16 cellular contexts compared by ENCODE assay signal in genomic region chr11:123564225-123564624, GRCh38.
"Had no signal": no experiment of that assay in that cellular context is flagged by ENCODE, and none has a peak within 500 bp of the region (broad histone marks: within the 10 kb centered on the region; RNA-seq: fewer than 3 reads in every experiment).

No MANE protein-coding gene starts in this region.

- ATAC-seq: activated CD8-positive, alpha-beta T cell treated with anti-CD3 and anti-CD28 coated beads, Interleukin-2, amount 10 ng/mL, durations not matched to agents 7 days and 5 days; esophagus mucosa; left cardiac atrium; lower lobe of right lung; WTC11 had no signal

- FAIRE-seq: bronchial epithelial cell, urothelium cell line had no signal

- H3K9me3 Mint-ChIP-seq: neural crest cell; T-helper 1 cell treated with Interleukin-12 subunit alpha and Interleukin-12 subunit beta and Interleukin-4 antibody, amounts not matched to agents 30 μg/mL and 1 μg/mL, for 36 hours; WTC11 had no signal

- H3K27me3 ChIP-seq: ovary had no signal

- H3K9me3 ChIP-seq: lower lobe of right lung, ovary had no signal

- H3K36me3 Mint-ChIP-seq: WTC11 had no signal

- H3K4me3 ChIP-seq: lower lobe of right lung, ovary had no signal

- H3K4me1 ChIP-seq: lower lobe of right lung had no signal

- H3K27ac ChIP-seq: lower lobe of right lung, ovary had no signal

- H3K36me3 ChIP-seq: lower lobe of right lung, ovary had no signal

- DNase-seq: activated CD4-positive, alpha-beta T cell treated with anti-CD3 and anti-CD28 coated beads for 4 hours; activated CD8-positive, alpha-beta memory T cell treated with anti-CD3 and anti-CD28 coated beads, Interleukin-2, amount 50 U/mL, for 4 hours; activated CD8-positive, alpha-beta T cell treated with anti-CD3 and anti-CD28 coated beads, Interleukin-2, amount 10 ng/mL, durations not matched to agents 7 days and 5 days; activated naive CD4-positive, alpha-beta T cell treated with Interleukin-2 at 50 U/mL for 16 hours; aorta; left cardiac atrium; lower lobe of right lung; ovary; stimulated activated CD4-positive, alpha-beta T cell treated with anti-CD3 and anti-CD28 coated beads, Interleukin-12 subunit alpha, Interleukin-12 subunit beta, amount 100 ng/mL, for 4 hours; stimulated activated CD4-positive, alpha-beta T cell treated with anti-CD3 and anti-CD28 coated beads, Interleukin-2, amount 100 ng/mL, for 24 hours had no signal

- H3K27ac Mint-ChIP-seq: activated CD8-positive, alpha-beta T cell treated with anti-CD3 and anti-CD28 coated beads, Interleukin-2, amount 10 ng/mL, durations not matched to agents 7 days and 5 days; T-helper 1 cell treated with Interleukin-12 subunit alpha and Interleukin-12 subunit beta and Interleukin-4 antibody, amounts not matched to agents 30 μg/mL and 1 μg/mL, for 36 hours; WTC11 had no signal

- H3K4me3 Mint-ChIP-seq: activated CD8-positive, alpha-beta T cell treated with anti-CD3 and anti-CD28 coated beads, Interleukin-2, amount 10 ng/mL, durations not matched to agents 7 days and 5 days; neural crest cell; T-helper 1 cell treated with Interleukin-12 subunit alpha and Interleukin-12 subunit beta and Interleukin-4 antibody, amounts not matched to agents 30 μg/mL and 1 μg/mL, for 36 hours; WTC11 had no signal
